Comparison of ENCODE assay signal across 21 cellular contexts in the genomic region with DNA sequence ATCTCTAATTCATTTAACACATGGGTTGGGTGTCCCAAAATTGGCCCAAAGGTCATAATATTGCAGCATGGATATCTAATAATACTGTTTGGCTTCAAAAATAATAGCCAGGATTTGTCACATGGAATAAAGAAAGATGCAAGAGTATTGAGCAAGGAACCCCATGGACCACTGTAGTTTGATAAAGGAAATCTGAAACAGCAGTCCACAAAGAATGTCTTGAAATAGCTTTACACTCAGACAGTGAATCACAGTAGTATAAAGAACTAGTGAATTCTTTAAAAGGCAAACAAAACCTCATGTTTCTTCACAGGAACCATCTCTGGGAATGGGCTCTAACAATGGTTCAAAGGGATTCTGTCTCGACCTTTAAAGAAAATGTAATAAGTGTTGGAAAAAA.
"Had no signal": no experiment of that assay in that cellular context is flagged by ENCODE, and none has a peak within 500 bp of the region (broad histone marks: within the 10 kb centered on the region; RNA-seq: fewer than 3 reads in every experiment).

No MANE protein-coding gene starts in this region.

- H3K9ac ChIP-seq: parathyroid adenoma had no signal

- H3K27me3 ChIP-seq: adrenal gland, ascending aorta, colonic mucosa, esophagus muscularis mucosa, right lobe of liver, upper lobe of right lung had no signal

- H3K4me3 ChIP-seq: adrenal gland, ascending aorta, colonic mucosa, esophagus muscularis mucosa, right lobe of liver, smooth muscle cell, upper lobe of right lung had no signal

- H3K27ac ChIP-seq: adrenal gland, ascending aorta, colonic mucosa, esophagus muscularis mucosa, parathyroid adenoma, right lobe of liver, upper lobe of right lung had no signal

- H3K4me1 ChIP-seq: adrenal gland, ascending aorta, colonic mucosa, parathyroid adenoma, right lobe of liver, upper lobe of right lung had no signal

- H3K4me2 ChIP-seq: smooth muscle cell had no signal

- H3K36me3 ChIP-seq: adrenal gland, ascending aorta, colonic mucosa, esophagus muscularis mucosa, right lobe of liver, upper lobe of right lung had no signal

- H2AFZ ChIP-seq: parathyroid adenoma had no signal

- H3K79me2 ChIP-seq: parathyroid adenoma had no signal

- H3K9me3 ChIP-seq: adrenal gland, ascending aorta, colonic mucosa, esophagus muscularis mucosa, right lobe of liver, upper lobe of right lung had no signal

- DNase-seq: activated B cell treated with CpG ODN at 0.5 μM for 24 hours; activated CD4-positive, alpha-beta T cell treated with anti-CD3 and anti-CD28 coated beads for 36 hours; activated CD4-positive, alpha-beta T cell treated with anti-CD3 and anti-CD28 coated beads, Interleukin-2, amount 50 U/mL, for 4 hours; activated CD8-positive, alpha-beta memory T cell treated with anti-CD3 and anti-CD28 coated beads for 24 hours; activated CD8-positive, alpha-beta memory T cell treated with anti-CD3 and anti-CD28 coated beads, Interleukin-2, amount 50 U/mL, for 4 hours; activated T-cell treated with anti-CD3 and anti-CD28 coated beads, Interleukin-2, amount 50 U/mL, for 24 hours; adrenal gland; colonic mucosa; head of caudate nucleus; hypothalamus; left ventricle myocardium superior; right lobe of liver; stimulated activated CD4-positive, alpha-beta T cell treated with anti-CD3 and anti-CD28 coated beads, Interleukin-4, amount 100 ng/mL, for 1 hour; stimulated activated naive CD4-positive, alpha-beta T cell treated with Interleukin-2 at 50 U/mL for 16 hours; SW 1271; T-helper 17 cell had no signal
